ENCODE assay signal across 8 cellular contexts in the genomic region with DNA sequence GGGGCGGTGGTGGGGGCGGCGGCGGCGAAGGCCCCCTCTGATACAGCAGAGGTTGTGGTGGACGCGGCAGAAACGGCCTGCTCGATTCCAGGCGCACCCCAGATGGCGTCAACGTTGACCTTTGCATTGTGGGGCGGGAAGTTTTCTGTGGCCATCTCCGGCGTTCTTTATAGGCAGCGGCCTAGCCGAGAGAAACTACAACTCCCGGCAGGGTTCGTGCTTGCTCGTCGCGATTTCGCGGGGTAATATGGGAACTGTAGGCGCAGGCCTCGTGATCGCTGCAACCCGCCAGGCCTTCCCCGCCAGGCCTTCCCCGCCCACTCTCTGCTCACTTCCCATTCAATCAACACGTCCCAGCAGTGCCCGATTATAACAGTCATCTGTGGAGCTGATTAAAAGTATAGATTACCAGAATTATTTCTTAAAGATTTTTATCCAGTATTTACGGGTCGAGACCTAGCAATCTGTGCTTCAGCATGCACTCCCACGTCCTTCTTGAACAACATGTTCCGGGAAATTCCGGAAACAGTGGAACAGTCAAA. TPM values are rescaled to one million over a fixed set of nuclear protein-coding genes. Genes with fewer than 3 reads are reported as not detected.
DNase-seq lines count a peak whose midpoint lies in the region; ATAC-seq and TF ChIP-seq lines count a peak whose summit lies in the region.

A gene (minus strand): TSS at position 74 of the 542 bp plus-strand sequence. CDS start 214 bp downstream, outside the sequence.

- H4K20me1 ChIP-seq in neural progenitor cell (ENCODE audit: low read depth): peaks cover 41% of the 10 kb centered on the region

- TF ChIP-seq CTCF in HFFc6 (IDR thresholded peaks at IDR 0.05): no peak
- no peak for TF ChIP-seq CTCF in foreskin keratinocyte (conservative IDR thresholded peaks at IDR 0.05)
- no peak for TF ChIP-seq CTCF in neural progenitor cell (IDR thresholded peaks at IDR 0.05)

- peak; percentile 96 for ATAC-seq in foreskin keratinocyte

- H3K9ac ChIP-seq in neural progenitor cell (peak within 1 kb of the TSS; percentile 78), stomach smooth muscle (ENCODE audit: low read length in 2 of 2) (peak within 1 kb of the TSS; percentile 82 to 87)

- H2AFZ ChIP-seq in neural progenitor cell (replicated peaks): peak within 1 kb of the TSS; percentile 79

- H3K27me3 Mint-ChIP-seq in HFFc6 (ENCODE audit: insufficient read depth) (peaks cover 8% of the 10 kb centered on the region; the same call in 1 of the 2 replicates), neural progenitor cell (ENCODE audit: insufficient read depth, low read depth) (no peaks in the 10 kb centered on the region)

- H3K4me3 Mint-ChIP-seq in HFFc6 (peak within 1 kb of the TSS; percentile 97), neural progenitor cell (peak within 1 kb of the TSS; percentile 93)

- no peaks in the 10 kb centered on the region for H3K36me3 ChIP-seq in neural progenitor cell
- peaks cover 10 to 12% of the 10 kb centered on the region in 2 donors for H3K36me3 ChIP-seq in stomach smooth muscle (ENCODE audit: control insufficient read depth in 2 of 2, insufficient read depth in 2 of 2, low read length in 2 of 2)

- in situ Hi-C loops in SK-MEL-5 (cut with HindIII; ENCODE audit: low pct_unique_long_range_greater_than_20kb, low sequenced_read_pairs): no loop called here

- H3F3A ChIP-seq in neural progenitor cell (ENCODE audit: low read depth): peaks cover 6% of the 10 kb centered on the region

- H3K27me3 ChIP-seq in foreskin keratinocyte (no peaks in the 10 kb centered on the region), neural progenitor cell (no peaks in the 10 kb centered on the region), stomach smooth muscle (ENCODE audit: control insufficient read depth in 1 of 2, insufficient read depth in 2 of 2, low read length in 2 of 2) (no peaks in the 10 kb centered on the region)

- H3K9me3 ChIP-seq in neural progenitor cell (ENCODE audit: low read depth) (no peaks in the 10 kb centered on the region), stomach smooth muscle (ENCODE audit: control insufficient read depth in 2 of 2, low read length in 2 of 2) (no peaks in the 10 kb centered on the region)

- H3K27ac Mint-ChIP-seq in HFFc6: peak within 1 kb of the TSS; percentile 87
- H3K27ac Mint-ChIP-seq in neural progenitor cell: peak within 1 kb of the TSS; percentile 25

- H3K4me1 ChIP-seq in foreskin keratinocyte (peaks cover 15% of the 10 kb centered on the region), neural progenitor cell (peaks cover 20% of the 10 kb centered on the region), stomach smooth muscle (ENCODE audit: control insufficient read depth, insufficient read depth, low read length) (peaks cover 23% of the 10 kb centered on the region)

- H3K4me1 Mint-ChIP-seq in HFFc6 (ENCODE audit: low read depth) (peaks cover 44% of the 10 kb centered on the region), neural progenitor cell (peaks cover 40% of the 10 kb centered on the region)

- DNase-seq in GF-D8 (lab: John Stamatoyannopoulos, UW) (peak; percentile 92), HFFc6 (peak; percentile 98), NAMALWA (ENCODE audit: low spot score) (peak; percentile 99), SK-MEL-5 (ENCODE audit: low read depth, low spot score) (peak; percentile 97), foreskin keratinocyte (peak; percentile 91 to 94), neural progenitor cell (ENCODE audit: low spot score) (peak; percentile 98)
- peak; percentile 95 for DNase-seq in activated naive CD4-positive, alpha-beta T cell treated with Interleukin-2 at 50 U/mL for 16 hours

- peak within 1 kb of the TSS; percentile 77 for H3K4me2 ChIP-seq in neural progenitor cell

- H3K4me3 ChIP-seq in neural progenitor cell (peak within 1 kb of the TSS; percentile 74), stomach smooth muscle (ENCODE audit: low read length in 2 of 2) (peak within 1 kb of the TSS; percentile 91 to 95)

- peak within 1 kb of the TSS; percentile 92 for H3K27ac ChIP-seq in foreskin keratinocyte
- H3K27ac ChIP-seq in neural progenitor cell: peak within 1 kb of the TSS; percentile 79
- H3K27ac ChIP-seq in stomach smooth muscle (ENCODE audit: low read length): peak within 1 kb of the TSS; percentile 89

- peaks cover 10% of the 10 kb centered on the region for H3K36me3 Mint-ChIP-seq in HFFc6 (ENCODE audit: low read depth)
- peaks cover 8% of the 10 kb centered on the region for H3K36me3 Mint-ChIP-seq in neural progenitor cell

- H3K9me3 Mint-ChIP-seq in HFFc6 (no peaks in the 10 kb centered on the region), neural progenitor cell (no peaks in the 10 kb centered on the region)

- H3K79me2 ChIP-seq in neural progenitor cell (ENCODE audit: low read depth): peaks cover 42% of the 10 kb centered on the region

RNA-seq across cellular contexts. Expression of the gene that starts here (rescaled TPM):
- 10 to 100 TPM; 47.5 to 52.4 (median 50.9) TPM for total RNA-seq in HFFc6 (2021; fragmentation: NEBNext Ultra II Directional; extraction: Animal tissue kit (Norgen Biotek cat#: 25700))
- total RNA-seq in SK-MEL-5 (2014; rRNA removed; shearing (Covaris generic)): 39.2 and 45.7 TPM in 2 replicates
- polyA plus RNA-seq in SK-MEL-5 (2015; cell fraction: cytosol; rRNA removed): 39.3 and 53.2 TPM in 2 replicates
- polyA plus RNA-seq in SK-MEL-5 (2015; cell fraction: nucleus; rRNA removed): 172 and 208 TPM in 2 replicates
- total RNA-seq in foreskin keratinocyte (58.5 and 67.2 TPM in 2 replicates), neural progenitor cell (ENCODE audit: low replicate concordance) (144 and 175 TPM in 2 replicates)
- polyA plus RNA-seq in foreskin keratinocyte: 51.8 and 61.2 TPM in 2 replicates

Comparison
In these comparisons a context has a peak if more than half of its experiments do, and no peak if none do; other contexts are left out.
1. Peak in every context shown above with its lines: DNase-seq, ATAC-seq, H3K4me3 ChIP-seq and H3K27ac ChIP-seq.